8 cellular contexts compared by ENCODE assay signal in genomic region chr4:42281324-42282020, GRCh38.
DNase-seq lines count a peak whose midpoint lies in the region; ATAC-seq, FAIRE-seq and TF ChIP-seq lines count a peak whose summit lies in the region.

No MANE protein-coding gene starts in this region.

- peaks cover 1% of the 10 kb centered on the region for H3K4me1 Mint-ChIP-seq in astrocyte (ENCODE audit: low read depth, unreplicated experiment)
- peaks cover 5% of the 10 kb centered on the region for H3K4me1 Mint-ChIP-seq in activated CD4-positive, alpha-beta memory T cell treated with anti-CD3 and anti-CD28 coated beads for 36 hours (ENCODE audit: low read depth)
- H3K4me1 Mint-ChIP-seq in Caco-2 (ENCODE audit: low read depth, unreplicated experiment), result no peaks in the 10 kb centered on the region

- H3K27me3 ChIP-seq in astrocyte (ENCODE audit: insufficient read depth, low read length) (peaks cover 2% of the 10 kb centered on the region), Caco-2 (replicated peaks; ENCODE audit: control insufficient read depth, insufficient read depth, low read length) (no peaks in the 10 kb centered on the region)
- no peaks in the 10 kb centered on the region for H3K27me3 ChIP-seq in effector memory CD4-positive, alpha-beta T cell (replicated peaks; ENCODE audit: control insufficient read depth, insufficient read depth, low read length, poor library complexity, severe bottlenecking)

- H3K9me3 Mint-ChIP-seq in astrocyte (ENCODE audit: unreplicated experiment) (no peaks in the 10 kb centered on the region), Caco-2 (ENCODE audit: unreplicated experiment) (no peaks in the 10 kb centered on the region)
- H3K9me3 Mint-ChIP-seq in activated CD4-positive, alpha-beta memory T cell treated with anti-CD3 and anti-CD28 coated beads for 36 hours, result no peaks in the 10 kb centered on the region

- FAIRE-seq in GM12892 (lab: Jason Lieb, UNC), result peak; percentile 91
- FAIRE-seq in astrocyte (lab: Jason Lieb, UNC), result no peak

- H3K27me3 Mint-ChIP-seq in astrocyte (ENCODE audit: low read depth, unreplicated experiment) (peaks cover 4% of the 10 kb centered on the region), Caco-2 (ENCODE audit: insufficient read depth, unreplicated experiment) (peaks cover 3% of the 10 kb centered on the region)
- peaks cover 9% of the 10 kb centered on the region for H3K27me3 Mint-ChIP-seq in activated CD4-positive, alpha-beta memory T cell treated with anti-CD3 and anti-CD28 coated beads for 36 hours

- peak overlapping the region; percentile 1 for H2AFZ ChIP-seq in astrocyte (ENCODE audit: low read depth, low read length)

- H3K36me3 ChIP-seq in astrocyte (ENCODE audit: insufficient read depth, low read length) (no peaks in the 10 kb centered on the region), Caco-2 (ENCODE audit: control insufficient read depth, insufficient read depth, low read length) (no peaks in the 10 kb centered on the region)
- no peaks in the 10 kb centered on the region for H3K36me3 ChIP-seq in effector memory CD4-positive, alpha-beta T cell (ENCODE audit: control insufficient read depth, insufficient read depth, low read length)

- H3K36me3 Mint-ChIP-seq in astrocyte (ENCODE audit: low read depth, unreplicated experiment), result no peaks in the 10 kb centered on the region
- no peaks in the 10 kb centered on the region for H3K36me3 Mint-ChIP-seq in activated CD4-positive, alpha-beta memory T cell treated with anti-CD3 and anti-CD28 coated beads for 36 hours
- H3K36me3 Mint-ChIP-seq in Caco-2 (ENCODE audit: insufficient read depth, unreplicated experiment), result no peaks in the 10 kb centered on the region

- ATAC-seq in GM19463 (IDR thresholded peaks at IDR 0.05; ENCODE audit: unreplicated experiment) (peak; percentile 71), HG03095 (IDR thresholded peaks at IDR 0.05; ENCODE audit: unreplicated experiment) (peak; percentile 46)

- H3K9me3 ChIP-seq in astrocyte (ENCODE audit: insufficient read depth, low read depth, low read length) (no peaks in the 10 kb centered on the region), Caco-2 (no peaks in the 10 kb centered on the region)
- H3K9me3 ChIP-seq in effector memory CD4-positive, alpha-beta T cell (ENCODE audit: control insufficient read depth, low read length), result no peaks in the 10 kb centered on the region

- no peak overlapping the region for H3K9ac ChIP-seq in astrocyte (ENCODE audit: low read length)

- intact Hi-C loops in activated CD4-positive, alpha-beta memory T cell treated with anti-CD3 and anti-CD28 coated beads for 36 hours (cut with micrococcal nuclease), result loop anchor here (1.0 to 10.0 kb wide), 4 partner anchors 116 to 587 kb away; partner anchors contain the start of gene SHISA3
- intact Hi-C loops in Caco-2 (cut with micrococcal nuclease; ENCODE audit: unreplicated experiment), result loop anchor here (1.0 to 2.0 kb wide), 3 partner anchors 21 to 239 kb away; no protein-coding TSS in a partner anchor

- H3K4me3 ChIP-seq in astrocyte (ENCODE audit: insufficient read depth, low read depth, low read length) (no peak overlapping the region), Caco-2 (ENCODE audit: low read depth, low read length) (no peak overlapping the region)
- no peak overlapping the region for H3K4me3 ChIP-seq in effector memory CD4-positive, alpha-beta T cell (ENCODE audit: insufficient read depth, low read depth, low read length, poor library complexity, severe bottlenecking)

- no peak overlapping the region for H3K27ac ChIP-seq in astrocyte (ENCODE audit: low read depth, low read length)
- no peak overlapping the region for H3K27ac ChIP-seq in effector memory CD4-positive, alpha-beta T cell (ENCODE audit: insufficient read depth, low read length, poor library complexity, severe bottlenecking)

- no peak for DNase-seq in GM12892 (ENCODE audit: insufficient read length)
- DNase-seq in astrocyte (ENCODE audit: low read depth), result no peak
- no peak for DNase-seq in putamen (ENCODE audit: low spot score)
- no peak for DNase-seq in activated CD4-positive, alpha-beta memory T cell treated with anti-CD3 and anti-CD28 coated beads for 36 hours
- no peak for DNase-seq in Caco-2
- DNase-seq in effector memory CD4-positive, alpha-beta T cell, result no peak

- H4K20me1 ChIP-seq in astrocyte (ENCODE audit: insufficient read depth, low read length), result no peaks in the 10 kb centered on the region

- no TSS peak for BruUV-seq in Caco-2 (replicated peaks; lab: Mats Ljungman, UMichigan)

- H3K4me3 Mint-ChIP-seq in astrocyte (ENCODE audit: unreplicated experiment) (no peak overlapping the region), Caco-2 (ENCODE audit: unreplicated experiment) (no peak overlapping the region)
- H3K4me3 Mint-ChIP-seq in activated CD4-positive, alpha-beta memory T cell treated with anti-CD3 and anti-CD28 coated beads for 36 hours, result no peak overlapping the region

- H3K4me2 ChIP-seq in astrocyte (ENCODE audit: low read length), result peak overlapping the region; percentile 58

- no peaks in the 10 kb centered on the region for H3K79me2 ChIP-seq in astrocyte (ENCODE audit: insufficient read depth, low read length)

- POLR2A ChIA-PET in activated CD4-positive, alpha-beta memory T cell treated with anti-CD3 and anti-CD28 coated beads for 36 hours (lab: Charles Lee), result no interaction called here
- POLR2A ChIA-PET in Caco-2 (lab: Charles Lee), result no interaction called here

- TF ChIP-seq POLR2A in GM12892 (IDR thresholded peaks at IDR 0.05; ENCODE audit: low read depth, low read length), result no peak

- H3K4me1 ChIP-seq in astrocyte (ENCODE audit: insufficient read depth, low read length) (no peaks in the 10 kb centered on the region), Caco-2 (no peaks in the 10 kb centered on the region)
- no peaks in the 10 kb centered on the region for H3K4me1 ChIP-seq in effector memory CD4-positive, alpha-beta T cell (ENCODE audit: control insufficient read depth, insufficient read depth, low read length, poor library complexity, severe bottlenecking)

- H3K27ac Mint-ChIP-seq in astrocyte (ENCODE audit: unreplicated experiment), result no peak overlapping the region
- H3K27ac Mint-ChIP-seq in activated CD4-positive, alpha-beta memory T cell treated with anti-CD3 and anti-CD28 coated beads for 36 hours, result no peak overlapping the region
- no peak overlapping the region for H3K27ac Mint-ChIP-seq in Caco-2 (ENCODE audit: unreplicated experiment)

- TF ChIP-seq CTCF in astrocyte (IDR thresholded peaks at IDR 0.05; ENCODE audit: insufficient read depth, low read depth, low read length) (no peak), Caco-2 (IDR thresholded peaks at IDR 0.05; ENCODE audit: insufficient read depth in 1 of 2, low read depth in 1 of 2, low read length in 1 of 2, severe bottlenecking in 1 of 2, unreplicated experiment in 1 of 2) (no peak)

- CTCF ChIA-PET in activated CD4-positive, alpha-beta memory T cell treated with anti-CD3 and anti-CD28 coated beads for 36 hours (lab: Charles Lee), result interaction anchor here (0.7 to 6.5 kb wide), 7 partner anchors 13 to 998 kb away, joined by 3 to 71 read pairs (median 5); no protein-coding TSS in a partner anchor
- CTCF ChIA-PET in Caco-2 (lab: Charles Lee), result no interaction called here
